In the genomic region with DNA sequence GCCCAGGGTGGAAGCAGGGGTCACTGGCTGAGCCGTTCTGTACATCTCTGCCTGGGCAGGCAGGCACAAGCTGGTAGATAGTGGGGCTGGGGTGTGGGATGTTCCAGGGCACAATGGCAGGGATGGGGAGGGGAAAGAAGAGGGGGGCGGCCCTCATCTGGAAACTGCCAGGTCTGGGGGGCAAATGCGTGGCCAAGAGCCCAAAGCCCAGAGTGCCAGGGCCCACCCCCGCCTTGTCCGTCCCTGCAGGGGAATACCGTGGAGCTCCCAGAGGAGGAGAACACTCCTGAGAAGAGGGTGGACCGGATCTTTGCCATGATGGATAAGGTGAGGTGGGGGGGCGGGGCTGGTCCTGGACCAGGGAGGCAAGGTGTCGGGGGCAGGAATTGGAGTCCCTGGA, we compare ENCODE assay signal across 26 cellular contexts. TPM values are rescaled to one million over a fixed set of nuclear protein-coding genes. Genes with fewer than 3 reads are reported as not detected.
"Had no signal": no experiment of that assay in that cellular context is flagged by ENCODE, and none has a peak within 500 bp of the region (broad histone marks: within the 10 kb centered on the region; RNA-seq: fewer than 3 reads in every experiment).

No MANE protein-coding gene starts in this region.

- H3K27ac Mint-ChIP-seq: natural killer cell, type B pancreatic cell had no signal

- H3K9ac ChIP-seq: neural progenitor cell, parathyroid adenoma had no signal

- DNase-seq: effector memory CD4-positive, alpha-beta T cell; gastrocnemius medialis; heart right ventricle; islet precursor cell; mammary epithelial cell; mucosa of descending colon; natural killer cell; occipital lobe; psoas muscle; retina; right lobe of liver; spleen; stimulated activated CD4-positive, alpha-beta T cell treated with anti-CD3 and anti-CD28 coated beads, Interleukin-15, amount 100 ng/mL, for 24 hours; stimulated activated CD4-positive, alpha-beta T cell treated with anti-CD3 and anti-CD28 coated beads, Interleukin-1b, Interleukin-23, amount 100 ng/mL, for 48 hours; stimulated activated CD4-positive, alpha-beta T cell treated with anti-CD3 and anti-CD28 coated beads, Interleukin-4, amount 100 ng/mL, for 24 hours; stimulated activated naive CD4-positive, alpha-beta T cell treated with Interleukin-2 at 50 U/mL for 16 hours; thyroid gland; uterus had no signal

- H3K9me3 Mint-ChIP-seq: natural killer cell had no signal

- H3K9me3 ChIP-seq: right lobe of liver, thyroid gland, uterus had no signal

- ATAC-seq: gastrocnemius medialis, heart right ventricle, left lobe of liver, mucosa of descending colon, natural killer cell, psoas muscle, right lobe of liver had no signal

- H3K27ac ChIP-seq: coronary artery, epithelial cell of prostate, gastrocnemius medialis, heart right ventricle, neural progenitor cell, parathyroid adenoma, psoas muscle, right lobe of liver, spleen, thyroid gland, uterus had no signal

- H3K36me3 ChIP-seq: gastrocnemius medialis, neural progenitor cell, right lobe of liver, spleen, uterus had no signal

- H3K4me1 ChIP-seq: gastrocnemius medialis, parathyroid adenoma, psoas muscle, right lobe of liver, spleen had no signal

- H3K4me3 ChIP-seq: coronary artery, esophagus muscularis mucosa, gastrocnemius medialis, heart right ventricle, mucosa of descending colon, neural progenitor cell, psoas muscle, right lobe of liver, spleen, thyroid gland, uterus had no signal

- H3K27me3 ChIP-seq: esophagus muscularis mucosa, gastrocnemius medialis, heart right ventricle, neural progenitor cell, right lobe of liver, spleen, thyroid gland, uterus had no signal

- H3K4me1 Mint-ChIP-seq: natural killer cell had no signal

- H3K36me3 Mint-ChIP-seq: natural killer cell had no signal

- H3K4me3 Mint-ChIP-seq: natural killer cell, neural progenitor cell, type B pancreatic cell had no signal

- H3K27me3 Mint-ChIP-seq: type B pancreatic cell had no signal

RNA-seq across cellular contexts. Expression of gene HMCN2, which starts 42.7 kb away (rescaled TPM):
- total RNA-seq: fibroblast of villous mesenchyme, natural killer cell, occipital lobe had no signal
